ENCODE assay signal across 8 cellular contexts in the genomic region with DNA sequence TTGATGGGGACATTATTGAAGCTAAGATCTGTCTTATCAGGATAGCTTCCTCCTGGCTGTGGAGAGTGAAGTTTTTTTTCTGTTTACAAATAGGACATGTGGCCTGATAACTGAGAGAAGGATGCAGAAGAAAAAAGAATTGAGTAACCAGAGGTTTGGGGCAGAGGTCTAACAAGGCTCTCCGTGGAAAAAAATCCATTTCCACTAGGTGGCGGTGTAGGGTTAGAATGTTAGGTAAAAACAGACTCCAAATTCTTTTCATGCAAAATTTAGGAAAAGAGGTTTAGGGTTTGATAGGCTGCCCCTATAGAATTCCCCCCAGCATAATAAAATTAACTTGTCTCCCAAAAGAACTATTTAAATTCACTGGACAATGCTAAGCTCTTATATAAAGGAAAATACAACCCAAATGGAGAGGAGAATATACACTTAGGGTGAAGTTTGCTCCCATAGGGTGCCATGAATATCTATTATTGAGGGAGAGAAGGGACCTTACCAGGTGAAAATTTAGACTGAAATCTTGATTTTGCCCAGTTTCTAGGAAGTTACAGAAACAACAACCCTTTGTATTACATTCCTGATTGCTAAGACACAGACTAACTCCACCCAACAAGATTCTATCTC.
DNase-seq lines count a peak whose midpoint lies in the region; ATAC-seq and TF ChIP-seq lines count a peak whose summit lies in the region.

No MANE protein-coding gene starts in this region.

- no peaks in the 10 kb centered on the region for H3K36me3 ChIP-seq in stomach

- in situ Hi-C loops in KBM-7 (cut with MboI; ENCODE audit: low pct_unique_long_range_greater_than_20kb, low sequenced_read_pairs), result no loop called here

- no peak overlapping the region for H3K27ac ChIP-seq in stomach

- no peak for TF ChIP-seq EP300 in stomach (IDR thresholded peaks at IDR 0.05)

- H3K9me3 ChIP-seq in stomach, result peaks cover 0 to 7% (median 0%) of the 10 kb centered on the region in 4 donors

- TF ChIP-seq CTCF in foreskin fibroblast (IDR thresholded peaks at IDR 0.05; ENCODE audit: low read depth, low read length) (peak; percentile 49), stomach (IDR thresholded peaks at IDR 0.05) (peak in 1 of 7 experiments; percentile 53)

- no peaks in the 10 kb centered on the region for H3K4me1 ChIP-seq in stomach

- peak; percentile 9 for DNase-seq in AG08396 (ENCODE audit: low spot score)
- DNase-seq in GM04503 (ENCODE audit: low read depth), result peak; percentile 4
- peak; percentile 60 for DNase-seq in KBM-7
- DNase-seq in SK-N-DZ (ENCODE audit: low spot score), result peak; percentile 68
- DNase-seq in foreskin fibroblast, result peak in 1 of 2 donors; percentile 9
- DNase-seq in stomach, result peak; percentile 35

- ATAC-seq in HG03565 (IDR thresholded peaks at IDR 0.05; ENCODE audit: unreplicated experiment) (no peak), GM18517 (IDR thresholded peaks at IDR 0.05; ENCODE audit: unreplicated experiment) (no peak)

- no peak for TF ChIP-seq POLR2A in stomach (IDR thresholded peaks at IDR 0.05)

- no peaks in the 10 kb centered on the region for H3K27me3 ChIP-seq in stomach

- intact Hi-C loops in stomach (cut with DNase I; ENCODE audit: low total_unique reads), result no loop called here

- WGBS in stomach, 5 donors, result 8 to 24% (median 20%) methylated on average over 2 of the region's 2 CpGs

- H3K4me3 ChIP-seq in foreskin fibroblast (ENCODE audit: low read depth in 1 of 2, low read length in 2 of 2) (no peak overlapping the region), stomach (no peak overlapping the region)
